In genomic region chr2:112154246-112155110, GRCh38 we compare ENCODE assay signal across 1 cellular context.
TF ChIP-seq lines count a peak whose summit lies in the region.

No MANE protein-coding gene starts in this region.

TF ChIP-seq in H1, 55 proteins besides CTCF, POLR2A, EP300 and RAD21:
- no peak for TF ChIP-seq EGR1 (IDR thresholded peaks at IDR 0.05; ENCODE audit: borderline replicate concordance, low read depth, low read length)
- TF ChIP-seq SP1 (IDR thresholded peaks at IDR 0.05; ENCODE audit: low read depth, low read length), result no peak
- no peak for TF ChIP-seq TBP (IDR thresholded peaks at IDR 0.05; ENCODE audit: low read depth, low read length)
- TF ChIP-seq JUN (IDR thresholded peaks at IDR 0.05; ENCODE audit: low read depth, low read length), result no peak
- no peak for TF ChIP-seq BCL11A (IDR thresholded peaks at IDR 0.05; ENCODE audit: low read depth in 2 of 2, low read length in 2 of 2)
- TF ChIP-seq HDAC6 (IDR thresholded peaks at IDR 0.05; ENCODE audit: low read depth, low read length), result no peak
- TF ChIP-seq GTF2F1 (IDR thresholded peaks at IDR 0.05; ENCODE audit: borderline replicate concordance, low read depth, low read length), result no peak
- no peak for TF ChIP-seq POU5F1 (IDR thresholded peaks at IDR 0.05; ENCODE audit: low read depth, low read length)
- no peak for TF ChIP-seq KDM5A (IDR thresholded peaks at IDR 0.05; ENCODE audit: low read length)
- TF ChIP-seq BRCA1 (IDR thresholded peaks at IDR 0.05; ENCODE audit: low read depth, low read length), result no peak
- TF ChIP-seq SP4 (IDR thresholded peaks at IDR 0.05; ENCODE audit: low read length), result no peak
- TF ChIP-seq NANOG (IDR thresholded peaks at IDR 0.05; ENCODE audit: insufficient read depth, low read depth, low read length, poor library complexity, severe bottlenecking), result no peak
- no peak for TF ChIP-seq CREB1 (IDR thresholded peaks at IDR 0.05)
- no peak for TF ChIP-seq EZH2 (IDR thresholded peaks at IDR 0.05; ENCODE audit: low read depth, low read length, severe bottlenecking)
- TF ChIP-seq CBX8 (IDR thresholded peaks at IDR 0.05; ENCODE audit: borderline replicate concordance, low read depth, low read length), result no peak
- no peak for TF ChIP-seq TAF7 (optimal IDR thresholded peaks at IDR 0.05; ENCODE audit: borderline replicate concordance, low read depth, low read length)
- TF ChIP-seq SP2 (IDR thresholded peaks at IDR 0.05; ENCODE audit: low read length), result no peak
- no peak for TF ChIP-seq MAX (IDR thresholded peaks at IDR 0.05)
